ENCODE assay signal across 15 cellular contexts in genomic region chr5:179270581-179271300, GRCh38.
DNase-seq lines count a peak whose midpoint lies in the region; ATAC-seq, FAIRE-seq and TF ChIP-seq lines count a peak whose summit lies in the region.
"Had no signal": no experiment of that assay in that cellular context is flagged by ENCODE, and none has a peak within 500 bp of the region (broad histone marks: within the 10 kb centered on the region; RNA-seq: fewer than 3 reads in every experiment).

No MANE protein-coding gene starts in this region.

- H3K4me1 ChIP-seq in liver (ENCODE audit: control insufficient read depth in 4 of 4, insufficient read depth in 4 of 4, low read length in 3 of 4) = peaks cover 0 to 5% (median 2%) of the 10 kb centered on the region in 4 donors
- H3K4me1 ChIP-seq in HepG2 (ENCODE audit: insufficient read depth, low read length) = peaks cover 49% of the 10 kb centered on the region
- H3K4me1 ChIP-seq in gastroesophageal sphincter = peaks cover 0 to 95% (median 53%) of the 10 kb centered on the region in 3 donors
- H3K4me1 ChIP-seq in aorta (ENCODE audit: control insufficient read depth in 1 of 2, insufficient read depth in 2 of 2, low read length in 2 of 2) = no peaks in the 10 kb centered on the region

- CTCF ChIA-PET in HepG2 (lab: Yijun Ruan, JAX; ENCODE audit: low intra/inter-chr PET ratio, low total read pairs) = no interaction called here

- FAIRE-seq in HepG2 (lab: Jason Lieb, UNC) = no peak
- FAIRE-seq: K562 had no signal

- no peak for ATAC-seq in HepG2
- peak; percentile 25 for ATAC-seq in gastroesophageal sphincter
- ATAC-seq in omental fat pad (ENCODE audit: low FRiP score) = no peak
- ATAC-seq in aorta (ENCODE audit: low FRiP score) = peak; percentile 9
- ATAC-seq: GM23338, K562 had no signal

- H3K9me3 ChIP-seq in liver (ENCODE audit: control insufficient read depth in 4 of 4, low read length in 3 of 4) (no peaks in the 10 kb centered on the region), HepG2 (ENCODE audit: low read length) (no peaks in the 10 kb centered on the region), gastroesophageal sphincter (no peaks in the 10 kb centered on the region), aorta (ENCODE audit: control insufficient read depth, low read length) (no peaks in the 10 kb centered on the region)

- no peaks in the 10 kb centered on the region for H3K36me3 ChIP-seq in liver (ENCODE audit: control insufficient read depth in 4 of 4, insufficient read depth in 3 of 4, low read depth in 1 of 4, low read length in 3 of 4)
- H3K36me3 ChIP-seq in HepG2 (replicated peaks in 1 of 2; ENCODE audit: control insufficient read depth in 1 of 2, insufficient read depth in 2 of 2, low read length in 2 of 2) = no peaks in the 10 kb centered on the region
- peaks cover 0 to 4% of the 10 kb centered on the region in 2 donors for H3K36me3 ChIP-seq in gastroesophageal sphincter
- H3K36me3 ChIP-seq in aorta (ENCODE audit: control insufficient read depth in 1 of 2, insufficient read depth in 2 of 2, low read length in 1 of 2) = no peaks in the 10 kb centered on the region

- intact Hi-C loops in HepG2 (cut with micrococcal nuclease; ENCODE audit: unreplicated experiment) (no loop called here), aorta (cut with DNase I) (loop anchor here in 1 of 2 donors (2.0 kb wide), 1 partner anchor 42 kb away; no protein-coding TSS in a partner anchor)

- TF ChIP-seq CTCF in liver (IDR thresholded peaks at IDR 0.05; ENCODE audit: low read depth, low read length, missing input control) = no peak
- TF ChIP-seq CTCF in HepG2 (CRISPR knock-in tag; IDR thresholded peaks at IDR 0.05) = no peak
- no peak for TF ChIP-seq CTCF in gastroesophageal sphincter (IDR thresholded peaks at IDR 0.05)
- no peak for TF ChIP-seq CTCF in omental fat pad (IDR thresholded peaks at IDR 0.05)
- TF ChIP-seq CTCF in GM13976 (IDR thresholded peaks at IDR 0.05; ENCODE audit: borderline replicate concordance, control extremely low read depth, extremely low read depth, insufficient read depth, missing control alignments) = no peak

- no peak overlapping the region for H3K9ac ChIP-seq in liver (ENCODE audit: low read depth in 1 of 2, low read length in 2 of 2)
- H3K9ac ChIP-seq in HepG2 (ENCODE audit: insufficient read depth, low read depth, low read length) = no peak overlapping the region

- H3K27ac ChIP-seq in liver (ENCODE audit: low read depth in 1 of 2, low read length in 2 of 2) (peak overlapping the region; percentile 49 to 56), HepG2 (ENCODE audit: extremely low read length, insufficient read depth, low read length) (no peak overlapping the region), gastroesophageal sphincter (peak overlapping the region in 3 of 4 donors; percentile 68 to 80 (median 74)), aorta (ENCODE audit: low read depth in 1 of 2, low read length in 2 of 2) (no peak overlapping the region)

- no peaks in the 10 kb centered on the region for H3K79me2 ChIP-seq in HepG2 (ENCODE audit: insufficient read depth, low read length)

- TF ChIP-seq POLR2A in HepG2 (IDR thresholded peaks at IDR 0.05; ENCODE audit: insufficient read depth in 1 of 2, low read depth in 2 of 2, low read length in 2 of 2) (no peak), gastroesophageal sphincter (IDR thresholded peaks at IDR 0.05) (no peak)

- no peak overlapping the region for H3K4me2 ChIP-seq in HepG2 (ENCODE audit: low read depth, low read length)
- H3K4me2 ChIP-seq: GM23338 had no signal

- POLR2A ChIA-PET in HepG2 (lab: Yijun Ruan, JAX) = no interaction called here

- no peak overlapping the region for H2AFZ ChIP-seq in HepG2 (ENCODE audit: low read length)
- H2AFZ ChIP-seq: GM23338 had no signal

- in situ Hi-C loops in HepG2 (cut with HindIII; ENCODE audit: extremely low pct_ligation_motif_present, low pct_unique_long_range_greater_than_20kb) (no loop called here), GM13976 (cut with MboI; ENCODE audit: low sequenced_read_pairs, unreplicated experiment) (no loop called here)

- TF ChIP-seq EP300 in HepG2 (IDR thresholded peaks at IDR 0.05; ENCODE audit: low read depth in 2 of 2, low read length in 2 of 2) (no peak), HepG2 (CRISPR knock-in tag; IDR thresholded peaks at IDR 0.05; ENCODE audit: borderline replicate concordance) (no peak), gastroesophageal sphincter (IDR thresholded peaks at IDR 0.05) (no peak)

- BruUV-seq in HepG2 (replicated peaks; lab: Mats Ljungman, UMichigan) = no TSS peak

- no peaks in the 10 kb centered on the region for H3K27me3 ChIP-seq in liver (ENCODE audit: control insufficient read depth in 4 of 4, insufficient read depth in 4 of 4, low read length in 3 of 4)
- H3K27me3 ChIP-seq in HepG2 (ENCODE audit: control insufficient read depth in 1 of 2, insufficient read depth in 2 of 2, low read length in 2 of 2) = no peaks in the 10 kb centered on the region; a peak in 2 of 5 replicates
- H3K27me3 ChIP-seq in gastroesophageal sphincter = peaks cover 5% of the 10 kb centered on the region
- no peaks in the 10 kb centered on the region for H3K27me3 ChIP-seq in aorta (ENCODE audit: control insufficient read depth in 1 of 2, insufficient read depth in 2 of 2, low read length in 1 of 2)

- no peaks in the 10 kb centered on the region for H4K20me1 ChIP-seq in HepG2 (ENCODE audit: insufficient read depth, low read length)

- TF ChIP-seq RAD21 in liver (IDR thresholded peaks at IDR 0.05) (no peak), HepG2 (CRISPR knock-in tag; IDR thresholded peaks at IDR 0.05) (no peak)

- 83% methylated on average over 12 of the region's 12 CpGs for WGBS in liver
- 66% methylated on average over 3 of the region's 12 CpGs for WGBS in HepG2 (ENCODE audit: low lambda C conversion rate)
- WGBS in gastroesophageal sphincter (ENCODE audit: low coverage in 1 of 2), 2 donors = 45 to 49% methylated on average over 3 of the region's 12 CpGs
- 20 to 23% methylated on average over 12 of the region's 12 CpGs for WGBS in aorta, 2 donors

- DNase-seq in HepG2 (ENCODE audit: low spot score) (no peak), omental fat pad (ENCODE audit: low spot score) (peak; percentile 22), aorta (peak; percentile 69 to 78), SW480 (ENCODE audit: low spot score) (no peak), DMS 273 (lab: John Stamatoyannopoulos, UW; ENCODE audit: unreplicated experiment) (no peak), GM13976 (ENCODE audit: low spot score) (no peak)
- DNase-seq: AML-193, erythroblast, GDM1, NCI-H2029 treated with DMSO at 0.1 percent for 48 hours, OCI-M1 had no signal

- H3K4me3 ChIP-seq in liver (ENCODE audit: low read depth in 1 of 3, low read length in 3 of 3) (no peak overlapping the region), HepG2 (replicated peaks in 1 of 3; ENCODE audit: insufficient read depth in 1 of 3, low read depth in 2 of 3, low read length in 3 of 3) (no peak overlapping the region), gastroesophageal sphincter (no peak overlapping the region), aorta (ENCODE audit: low read length in 2 of 2) (no peak overlapping the region)
- H3K4me3 ChIP-seq: GM23338, K562 had no signal

TF ChIP-seq in liver, 16 proteins besides CTCF, POLR2A, EP300 and RAD21:
- TF ChIP-seq RXRA (IDR thresholded peaks at IDR 0.05) (peak; percentile 11 to 32), SP1 (IDR thresholded peaks at IDR 0.05) (no peak), NR2F2 (IDR thresholded peaks at IDR 0.05) (peak; percentile 84), HNF4G (IDR thresholded peaks at IDR 0.05) (no peak), ATF3 (IDR thresholded peaks at IDR 0.05) (no peak)

TF ChIP-seq in HepG2, 621 proteins besides CTCF, POLR2A, EP300 and RAD21:
- TF ChIP-seq ZNF597 (CRISPR knock-in tag; IDR thresholded peaks at IDR 0.05) (no peak), RFX1 (IDR thresholded peaks at IDR 0.05) (no peak), ZFX (CRISPR knock-in tag; IDR thresholded peaks at IDR 0.05; ENCODE audit: low read depth) (no peak), ZNF746 (CRISPR knock-in tag; IDR thresholded peaks at IDR 0.05) (no peak), TCF12 (IDR thresholded peaks at IDR 0.05) (no peak), TCF12 (CRISPR knock-in tag; IDR thresholded peaks at IDR 0.05) (no peak), GATAD1 (CRISPR knock-in tag; IDR thresholded peaks at IDR 0.05) (no peak), ZNF792 (CRISPR knock-in tag; IDR thresholded peaks at IDR 0.05) (no peak), TBP (CRISPR knock-in tag; IDR thresholded peaks at IDR 0.05) (no peak), POGK (CRISPR knock-in tag; conservative IDR thresholded peaks at IDR 0.05) (no peak), ZBTB43 (CRISPR knock-in tag; conservative IDR thresholded peaks at IDR 0.05) (no peak)

Comparison
In these comparisons a context has a peak if more than half of its experiments do, and no peak if none do; other contexts are left out.
1. H3K27ac ChIP-seq: peak in liver (2 of 2) and gastroesophageal sphincter (3 of 4); none in HepG2 (single experiment) and aorta (0 of 2).
2. ATAC-seq: peak in gastroesophageal sphincter (single experiment) and aorta (single experiment); none in HepG2 (single experiment) and omental fat pad (single experiment).
3. DNase-seq: peak in omental fat pad (single experiment) and aorta (2 of 2); none in HepG2 (single experiment), SW480 (single experiment), DMS 273 (single experiment) and GM13976 (single experiment).